In genomic region chr10:117373848-117374505, GRCh38 we compare ENCODE assay signal across 8 cellular contexts. TPM values are rescaled to one million over a fixed set of nuclear protein-coding genes. Genes with fewer than 3 reads are reported as not detected.
DNase-seq lines count a peak whose midpoint lies in the region; ATAC-seq and TF ChIP-seq lines count a peak whose summit lies in the region.

No MANE protein-coding gene starts in this region.

- peak overlapping the region; percentile 69 for H3K27ac Mint-ChIP-seq in activated CD4-positive, alpha-beta memory T cell treated with anti-CD3 and anti-CD28 coated beads for 36 hours

- peak overlapping the region; percentile 66 for H3K27ac ChIP-seq in epithelial cell of prostate

- CTCF ChIA-PET in activated CD4-positive, alpha-beta memory T cell treated with anti-CD3 and anti-CD28 coated beads for 36 hours (lab: Charles Lee): interaction anchor here (0.7 to 1.5 kb wide), 4 partner anchors 13 to 206 kb away, joined by 3 to 7 read pairs (median 4); no protein-coding TSS in a partner anchor

- peaks cover 7% of the 10 kb centered on the region for H3K27me3 Mint-ChIP-seq in activated CD4-positive, alpha-beta memory T cell treated with anti-CD3 and anti-CD28 coated beads for 36 hours

- peak overlapping the region; percentile 92 for H3K4me3 Mint-ChIP-seq in activated CD4-positive, alpha-beta memory T cell treated with anti-CD3 and anti-CD28 coated beads for 36 hours

- peaks cover 7% of the 10 kb centered on the region for H3K36me3 Mint-ChIP-seq in activated CD4-positive, alpha-beta memory T cell treated with anti-CD3 and anti-CD28 coated beads for 36 hours

- peak; percentile 25 for ATAC-seq in GM19351 (IDR thresholded peaks at IDR 0.05; ENCODE audit: unreplicated experiment)

- no peak for TF ChIP-seq CTCF in AG09309 (IDR thresholded peaks at IDR 0.05; ENCODE audit: control insufficient read depth, insufficient read depth, low read depth, low read length, missing control alignments)

- H3K4me3 ChIP-seq in AG09309 (ENCODE audit: control insufficient read depth, low read depth, low read length): peak overlapping the region; percentile 61

- intact Hi-C loops in activated CD4-positive, alpha-beta memory T cell treated with anti-CD3 and anti-CD28 coated beads for 36 hours (cut with micrococcal nuclease): loop anchor here (1.0 to 10.0 kb wide), 4 partner anchors 9 to 1381 kb away; partner anchors contain the start of genes CACUL1 and RAB11FIP2

- DNase-seq in AG09309 (ENCODE audit: low read depth) (no peak), M059J (ENCODE audit: low read depth) (peak; percentile 54), epithelial cell of prostate (ENCODE audit: low read depth, low spot score) (no peak), mucosa of gallbladder (ENCODE audit: low spot score) (peak; percentile 43), superior temporal gyrus (ENCODE audit: extremely low spot score) (peak; percentile 56), NCI-H2029 treated with DMSO at 0.1 percent for 48 hours (lab: John Stamatoyannopoulos, UW) (no peak)
- peak; percentile 50 for DNase-seq in activated CD4-positive, alpha-beta memory T cell treated with anti-CD3 and anti-CD28 coated beads for 36 hours

- POLR2A ChIA-PET in activated CD4-positive, alpha-beta memory T cell treated with anti-CD3 and anti-CD28 coated beads for 36 hours (lab: Charles Lee): interaction anchor here (1.2 kb wide), 1 partner anchor 13 kb away, joined by 5 read pairs; no protein-coding TSS in a partner anchor

- H3K9me3 Mint-ChIP-seq in activated CD4-positive, alpha-beta memory T cell treated with anti-CD3 and anti-CD28 coated beads for 36 hours: no peaks in the 10 kb centered on the region

- H3K4me1 Mint-ChIP-seq in activated CD4-positive, alpha-beta memory T cell treated with anti-CD3 and anti-CD28 coated beads for 36 hours (ENCODE audit: low read depth): peaks cover 31% of the 10 kb centered on the region

RNA-seq across cellular contexts. Expression of gene PDZD8, which starts 1.3 kb away (rescaled TPM):
- 12.8 and 15.9 TPM in 2 replicates for total RNA-seq in M059J (2014; rRNA removed; shearing (Covaris generic))
- 10 to 100 TPM; 14.3 to 16.2 TPM for total RNA-seq in activated CD4-positive, alpha-beta memory T cell treated with anti-CD3 and anti-CD28 coated beads for 36 hours
- 97.1 TPM for total RNA-seq in mucosa of gallbladder

Comparison
In these comparisons a context has a peak if more than half of its experiments do, and no peak if none do; other contexts are left out.
1. DNase-seq: peak in M059J (single experiment), activated CD4-positive, alpha-beta memory T cell treated with anti-CD3 and anti-CD28 coated beads for 36 hours (single experiment), mucosa of gallbladder (single experiment) and superior temporal gyrus (single experiment); none in AG09309 (single experiment), epithelial cell of prostate (single experiment) and NCI-H2029 treated with DMSO at 0.1 percent for 48 hours (single experiment).